Comparison of ENCODE assay signal across 1 cellular context in genomic region chr19:48110350-48110966, GRCh38.
TF ChIP-seq lines count a peak whose summit lies in the region.

PLA2G4C (minus strand) TSS chr19:48110817; CDS start chr19:48106529, 4,288 bp downstream.

TF ChIP-seq in HepG2, 621 proteins besides CTCF, POLR2A, EP300 and RAD21 (continued from another document):
- TF ChIP-seq ZNF687 (CRISPR knock-in tag; IDR thresholded peaks at IDR 0.05) (peak; percentile 80), POGK (CRISPR knock-in tag; conservative IDR thresholded peaks at IDR 0.05) (0 out of 2 replicates have a peak, but pooled peaks have one; percentile 49), SIN3A (IDR thresholded peaks at IDR 0.05; ENCODE audit: borderline replicate concordance, low read depth, low read length) (peak; percentile 79), KAT7 (CRISPR knock-in tag; IDR thresholded peaks at IDR 0.05; ENCODE audit: borderline replicate concordance) (no peak), ZSCAN31 (CRISPR knock-in tag; IDR thresholded peaks at IDR 0.05; ENCODE audit: low read depth) (no peak), KAT8 (CRISPR knock-in tag; IDR thresholded peaks at IDR 0.05) (peak; percentile 66), ZNF691 (CRISPR knock-in tag; IDR thresholded peaks at IDR 0.05; ENCODE audit: borderline replicate concordance, low read depth) (0 out of 2 replicates have a peak, but pooled peaks have one; percentile 48), ZNF136 (CRISPR knock-in tag; IDR thresholded peaks at IDR 0.05; ENCODE audit: low read depth) (0 out of 2 replicates have a peak, but pooled peaks have one; percentile 59), ZFP90 (CRISPR knock-in tag; IDR thresholded peaks at IDR 0.05; ENCODE audit: borderline replicate concordance) (no peak), ZNF441 (CRISPR knock-in tag; IDR thresholded peaks at IDR 0.05; ENCODE audit: borderline replicate concordance) (peak; percentile 75; the same call in 1 of the 2 replicates), ZFX (CRISPR knock-in tag; IDR thresholded peaks at IDR 0.05; ENCODE audit: low read depth) (peak; percentile 90), ATF3 (CRISPR knock-in tag; IDR thresholded peaks at IDR 0.05) (0 out of 2 replicates have a peak, but pooled peaks have one; percentile 26), TBL1XR1 (IDR thresholded peaks at IDR 0.05; ENCODE audit: borderline replicate concordance, low read length, partially characterized antibody) (no peak), SAP130 (CRISPR knock-in tag; IDR thresholded peaks at IDR 0.05; ENCODE audit: low read depth) (peak; percentile 79), ZNF710 (CRISPR knock-in tag; IDR thresholded peaks at IDR 0.05; ENCODE audit: borderline replicate concordance) (peak; percentile 54; the same call in 1 of the 2 replicates), FOXO1 (CRISPR knock-in tag; IDR thresholded peaks at IDR 0.05) (0 out of 2 replicates have a peak, but pooled peaks have one; percentile 24), NFKB2 (CRISPR knock-in tag; IDR thresholded peaks at IDR 0.05; ENCODE audit: borderline replicate concordance) (peak; percentile 77; the same call in 1 of the 2 replicates)
